25 cellular contexts compared by ENCODE assay signal in the genomic region with DNA sequence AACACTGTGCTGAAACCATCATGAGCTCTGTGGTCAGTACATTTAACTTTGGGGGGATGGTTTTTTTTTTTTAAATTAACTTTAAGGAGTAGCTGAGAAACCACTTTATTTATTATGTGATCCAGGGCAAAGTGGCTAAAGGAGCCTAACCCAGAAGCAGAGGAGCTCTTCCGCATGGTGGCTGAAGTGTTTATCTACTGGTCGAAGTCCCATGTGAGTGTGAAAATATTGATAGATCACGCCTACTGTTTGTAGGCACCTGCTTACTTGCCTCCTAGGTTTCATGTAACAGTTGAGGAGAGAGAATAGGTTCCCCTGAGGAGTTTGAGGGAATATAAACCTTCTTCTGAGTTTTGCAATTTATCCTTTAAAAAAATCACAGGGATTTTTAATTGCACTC.
A peak's percentile ranks its signal among the peaks of the same experiment; 100 is the strongest.
DNase-seq lines count a peak whose midpoint lies in the region; ATAC-seq and TF ChIP-seq lines count a peak whose summit lies in the region.
"Had no signal": no experiment of that assay in that cellular context is flagged by ENCODE, and none has a peak within 500 bp of the region (broad histone marks: within the 10 kb centered on the region; RNA-seq: fewer than 3 reads in every experiment).

No MANE protein-coding gene starts in this region.

- WGBS in heart left ventricle, 4 donors: 39 to 54% (median 49%) methylated on average over 3 of the region's 3 CpGs

- no peak for TF ChIP-seq CTCF in nephron progenitor cell (IDR thresholded peaks at IDR 0.05)
- TF ChIP-seq CTCF in heart left ventricle (IDR thresholded peaks at IDR 0.05): no peak
- no peak for TF ChIP-seq CTCF in glutamatergic neuron (IDR thresholded peaks at IDR 0.05; ENCODE audit: partially characterized antibody, unreplicated experiment)

- peaks cover 5% of the 10 kb centered on the region for H3K27me3 Mint-ChIP-seq in nephron progenitor cell (ENCODE audit: low read depth, poor library complexity)
- H3K27me3 Mint-ChIP-seq in glutamatergic neuron (ENCODE audit: unreplicated experiment): no peaks in the 10 kb centered on the region
- H3K27me3 Mint-ChIP-seq: CD4-positive, alpha-beta memory T cell had no signal

- DNase-seq in DMS53 treated with DMSO at 0.1 percent for 48 hours (lab: John Stamatoyannopoulos, UW; ENCODE audit: unreplicated experiment) (peak; percentile 75), NCI-H2029 (lab: John Stamatoyannopoulos, UW) (peak; percentile 70), left lobe of liver (ENCODE audit: low spot score) (no peak), nephron progenitor cell (no peak), heart left ventricle (no peak), glutamatergic neuron (no peak)
- DNase-seq in activated CD4-positive, alpha-beta T cell treated with anti-CD3 and anti-CD28 coated beads for 1 hour: no peak
- DNase-seq: AML-193; C1 segment of cervical spinal cord; Caco-2; CD4-positive, alpha-beta memory T cell; DMS79 treated with DMSO at 0.1 percent for 48 hours; GF-D8; NCI-H1105; NCI-H2081; NCI-H2171; NCI-H226; NCI-H524; NCI-H774; SK-N-SH; SW 1271 had no signal

- H3K27me3 ChIP-seq in heart left ventricle: no peaks in the 10 kb centered on the region

- ATAC-seq in left lobe of liver: peak; percentile 79
- ATAC-seq in heart left ventricle: no peak
- no peak for ATAC-seq in GM18868 (IDR thresholded peaks at IDR 0.05; ENCODE audit: unreplicated experiment)
- ATAC-seq: A549, HCT116 had no signal

- H3K4me3 ChIP-seq in heart left ventricle: no peak overlapping the region
- H3K4me3 ChIP-seq: A549 had no signal

- TF ChIP-seq POLR2A in heart left ventricle (IDR thresholded peaks at IDR 0.05): no peak

- peaks cover 0 to 50% (median 15%) of the 10 kb centered on the region in 12 donors for H3K4me1 ChIP-seq in heart left ventricle
- H3K4me1 ChIP-seq: A549, Caco-2 had no signal

- H3K4me3 Mint-ChIP-seq in nephron progenitor cell (no peak overlapping the region), glutamatergic neuron (ENCODE audit: unreplicated experiment) (no peak overlapping the region)
- H3K4me3 Mint-ChIP-seq: CD4-positive, alpha-beta memory T cell had no signal

- peaks cover 0 to 70% (median 0%) of the 10 kb centered on the region in 9 donors for H3K36me3 ChIP-seq in heart left ventricle

- H3K9me3 ChIP-seq in heart left ventricle: no peaks in the 10 kb centered on the region
- H3K9me3 ChIP-seq: A549, Caco-2, SK-N-SH had no signal

- peak overlapping the region; percentile 34 for H3K27ac Mint-ChIP-seq in nephron progenitor cell
- H3K27ac Mint-ChIP-seq in glutamatergic neuron (ENCODE audit: unreplicated experiment): no peak overlapping the region
- H3K27ac Mint-ChIP-seq: CD4-positive, alpha-beta memory T cell had no signal

- no peaks in the 10 kb centered on the region for H3K36me3 Mint-ChIP-seq in nephron progenitor cell (ENCODE audit: low read depth)
- H3K36me3 Mint-ChIP-seq in glutamatergic neuron (ENCODE audit: unreplicated experiment): no peaks in the 10 kb centered on the region
- H3K36me3 Mint-ChIP-seq: CD4-positive, alpha-beta memory T cell had no signal

- no peak overlapping the region for H3K27ac ChIP-seq in heart left ventricle
- H3K27ac ChIP-seq: A549, HL-60 had no signal

- H3K9me3 Mint-ChIP-seq in nephron progenitor cell (no peaks in the 10 kb centered on the region), glutamatergic neuron (ENCODE audit: unreplicated experiment) (no peaks in the 10 kb centered on the region)

- intact Hi-C loops in heart left ventricle (cut with DNase I): no loop called here

- H3K4me1 Mint-ChIP-seq in nephron progenitor cell (no peaks in the 10 kb centered on the region), glutamatergic neuron (ENCODE audit: low read depth, unreplicated experiment) (peaks cover 14% of the 10 kb centered on the region)

Comparison
In these comparisons a context has a peak if more than half of its experiments do, and no peak if none do; other contexts are left out.
1. DNase-seq: peak in DMS53 treated with DMSO at 0.1 percent for 48 hours (single experiment) and NCI-H2029 (single experiment); none in left lobe of liver (single experiment), nephron progenitor cell (single experiment), heart left ventricle (0 of 5), glutamatergic neuron (single experiment) and activated CD4-positive, alpha-beta T cell treated with anti-CD3 and anti-CD28 coated beads for 1 hour (single experiment).